In genomic region chr1:112618721-112619517, GRCh38 we compare ENCODE assay signal across 1 cellular context.
TF ChIP-seq lines count a peak whose summit lies in the region.

A gene with protein sequence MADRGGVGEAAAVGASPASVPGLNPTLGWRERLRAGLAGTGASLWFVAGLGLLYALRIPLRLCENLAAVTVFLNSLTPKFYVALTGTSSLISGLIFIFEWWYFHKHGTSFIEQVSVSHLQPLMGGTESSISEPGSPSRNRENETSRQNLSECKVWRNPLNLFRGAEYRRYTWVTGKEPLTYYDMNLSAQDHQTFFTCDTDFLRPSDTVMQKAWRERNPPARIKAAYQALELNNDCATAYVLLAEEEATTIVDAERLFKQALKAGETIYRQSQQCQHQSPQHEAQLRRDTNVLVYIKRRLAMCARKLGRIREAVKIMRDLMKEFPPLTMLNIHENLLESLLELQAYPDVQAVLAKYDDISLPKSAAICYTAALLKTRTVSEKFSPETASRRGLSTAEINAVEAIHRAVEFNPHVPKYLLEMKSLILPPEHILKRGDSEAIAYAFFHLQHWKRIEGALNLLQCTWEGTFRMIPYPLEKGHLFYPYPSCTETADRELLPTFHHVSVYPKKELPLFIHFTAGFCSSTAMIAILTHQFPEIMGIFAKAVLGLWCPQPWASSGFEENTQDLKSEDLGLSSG (minus strand): TSS chr1:112619141. CDS start chr1:112619113, 28 bp downstream.

TF ChIP-seq in HepG2, 621 proteins besides CTCF, POLR2A, EP300 and RAD21 (continued from another document and continues in another):
- no peak; the same call in 1 of the 2 replicates for TF ChIP-seq PAWR (CRISPR knock-in tag; IDR thresholded peaks at IDR 0.05; ENCODE audit: borderline replicate concordance)
- TF ChIP-seq MYPOP (CRISPR knock-in tag; IDR thresholded peaks at IDR 0.05) = peak; percentile 42; the same call in 1 of the 2 replicates
- no peak for TF ChIP-seq TIGD3 (CRISPR knock-in tag; IDR thresholded peaks at IDR 0.05; ENCODE audit: borderline replicate concordance)
- TF ChIP-seq SRSF1 (optimal IDR thresholded peaks at IDR 0.05; ENCODE audit: low read depth, low read length) = no peak
- TF ChIP-seq ARID3A (IDR thresholded peaks at IDR 0.05; ENCODE audit: low read depth, low read length) = no peak
- TF ChIP-seq, protein P1, sequence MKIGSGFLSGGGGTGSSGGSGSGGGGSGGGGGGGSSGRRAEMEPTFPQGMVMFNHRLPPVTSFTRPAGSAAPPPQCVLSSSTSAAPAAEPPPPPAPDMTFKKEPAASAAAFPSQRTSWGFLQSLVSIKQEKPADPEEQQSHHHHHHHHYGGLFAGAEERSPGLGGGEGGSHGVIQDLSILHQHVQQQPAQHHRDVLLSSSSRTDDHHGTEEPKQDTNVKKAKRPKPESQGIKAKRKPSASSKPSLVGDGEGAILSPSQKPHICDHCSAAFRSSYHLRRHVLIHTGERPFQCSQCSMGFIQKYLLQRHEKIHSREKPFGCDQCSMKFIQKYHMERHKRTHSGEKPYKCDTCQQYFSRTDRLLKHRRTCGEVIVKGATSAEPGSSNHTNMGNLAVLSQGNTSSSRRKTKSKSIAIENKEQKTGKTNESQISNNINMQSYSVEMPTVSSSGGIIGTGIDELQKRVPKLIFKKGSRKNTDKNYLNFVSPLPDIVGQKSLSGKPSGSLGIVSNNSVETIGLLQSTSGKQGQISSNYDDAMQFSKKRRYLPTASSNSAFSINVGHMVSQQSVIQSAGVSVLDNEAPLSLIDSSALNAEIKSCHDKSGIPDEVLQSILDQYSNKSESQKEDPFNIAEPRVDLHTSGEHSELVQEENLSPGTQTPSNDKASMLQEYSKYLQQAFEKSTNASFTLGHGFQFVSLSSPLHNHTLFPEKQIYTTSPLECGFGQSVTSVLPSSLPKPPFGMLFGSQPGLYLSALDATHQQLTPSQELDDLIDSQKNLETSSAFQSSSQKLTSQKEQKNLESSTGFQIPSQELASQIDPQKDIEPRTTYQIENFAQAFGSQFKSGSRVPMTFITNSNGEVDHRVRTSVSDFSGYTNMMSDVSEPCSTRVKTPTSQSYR (CRISPR knock-in tag; IDR thresholded peaks at IDR 0.05; ENCODE audit: borderline replicate concordance) = no peak
- 0 out of 2 replicates have a peak, but pooled peaks have one; percentile 18 for TF ChIP-seq NFE2 (CRISPR knock-in tag; IDR thresholded peaks at IDR 0.05)
- peak; percentile 63 for TF ChIP-seq GABPA (IDR thresholded peaks at IDR 0.05; ENCODE audit: low read depth, low read length)
- peak; percentile 85 for TF ChIP-seq GABPA (CRISPR knock-in tag; IDR thresholded peaks at IDR 0.05; ENCODE audit: low read depth)
- TF ChIP-seq ATF5 (CRISPR knock-in tag; IDR thresholded peaks at IDR 0.05; ENCODE audit: low read depth) = no peak
- no peak for TF ChIP-seq SETDB1 (CRISPR knock-in tag; IDR thresholded peaks at IDR 0.05; ENCODE audit: borderline replicate concordance)
- TF ChIP-seq ZNF597 (CRISPR knock-in tag; IDR thresholded peaks at IDR 0.05) = no peak
- TF ChIP-seq FOXA1 (IDR thresholded peaks at IDR 0.05) = no peak
- no peak for TF ChIP-seq FOXA1 (CRISPR knock-in tag; IDR thresholded peaks at IDR 0.05)
- no peak for TF ChIP-seq STAG1 (CRISPR knock-in tag; IDR thresholded peaks at IDR 0.05)
- TF ChIP-seq ZNF816 (CRISPR knock-in tag; IDR thresholded peaks at IDR 0.05; ENCODE audit: borderline replicate concordance) = no peak; the same call in 1 of the 2 replicates
- TF ChIP-seq ZNF383 (CRISPR knock-in tag; IDR thresholded peaks at IDR 0.05; ENCODE audit: borderline replicate concordance) = no peak
- TF ChIP-seq TOPORS (CRISPR knock-in tag; IDR thresholded peaks at IDR 0.05) = no peak
- peak; percentile 74; the same call in 1 of the 2 replicates for TF ChIP-seq KAT8 (CRISPR knock-in tag; IDR thresholded peaks at IDR 0.05)
- no peak for TF ChIP-seq ZBTB8A (CRISPR knock-in tag; IDR thresholded peaks at IDR 0.05; ENCODE audit: borderline replicate concordance, low read depth)
- TF ChIP-seq ZNF331 (CRISPR knock-in tag; IDR thresholded peaks at IDR 0.05) = no peak
- TF ChIP-seq, protein P2, sequence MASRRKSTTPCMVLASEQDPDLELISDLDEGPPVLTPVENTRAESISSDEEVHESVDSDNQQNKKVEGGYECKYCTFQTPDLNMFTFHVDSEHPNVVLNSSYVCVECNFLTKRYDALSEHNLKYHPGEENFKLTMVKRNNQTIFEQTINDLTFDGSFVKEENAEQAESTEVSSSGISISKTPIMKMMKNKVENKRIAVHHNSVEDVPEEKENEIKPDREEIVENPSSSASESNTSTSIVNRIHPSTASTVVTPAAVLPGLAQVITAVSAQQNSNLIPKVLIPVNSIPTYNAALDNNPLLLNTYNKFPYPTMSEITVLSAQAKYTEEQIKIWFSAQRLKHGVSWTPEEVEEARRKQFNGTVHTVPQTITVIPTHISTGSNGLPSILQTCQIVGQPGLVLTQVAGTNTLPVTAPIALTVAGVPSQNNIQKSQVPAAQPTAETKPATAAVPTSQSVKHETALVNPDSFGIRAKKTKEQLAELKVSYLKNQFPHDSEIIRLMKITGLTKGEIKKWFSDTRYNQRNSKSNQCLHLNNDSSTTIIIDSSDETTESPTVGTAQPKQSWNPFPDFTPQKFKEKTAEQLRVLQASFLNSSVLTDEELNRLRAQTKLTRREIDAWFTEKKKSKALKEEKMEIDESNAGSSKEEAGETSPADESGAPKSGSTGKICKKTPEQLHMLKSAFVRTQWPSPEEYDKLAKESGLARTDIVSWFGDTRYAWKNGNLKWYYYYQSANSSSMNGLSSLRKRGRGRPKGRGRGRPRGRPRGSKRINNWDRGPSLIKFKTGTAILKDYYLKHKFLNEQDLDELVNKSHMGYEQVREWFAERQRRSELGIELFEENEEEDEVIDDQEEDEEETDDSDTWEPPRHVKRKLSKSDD (CRISPR knock-in tag; IDR thresholded peaks at IDR 0.05; ENCODE audit: low read depth) = no peak
- peak; percentile 34; the same call in 1 of the 2 replicates for TF ChIP-seq ZNF263 (CRISPR knock-in tag; IDR thresholded peaks at IDR 0.05)
- no peak for TF ChIP-seq SP5 (CRISPR knock-in tag; IDR thresholded peaks at IDR 0.05; ENCODE audit: borderline replicate concordance, low read depth)
- TF ChIP-seq CHD2 (IDR thresholded peaks at IDR 0.05; ENCODE audit: low read depth, low read length) = 0 out of 2 replicates have a peak, but pooled peaks have one; percentile 17
- no peak for TF ChIP-seq ZNF766 (CRISPR knock-in tag; IDR thresholded peaks at IDR 0.05; ENCODE audit: borderline replicate concordance)
- TF ChIP-seq ZNF644 (CRISPR knock-in tag; IDR thresholded peaks at IDR 0.05; ENCODE audit: low read depth) = 0 out of 2 replicates have a peak, but pooled peaks have one; percentile 17
- TF ChIP-seq, protein P3, sequence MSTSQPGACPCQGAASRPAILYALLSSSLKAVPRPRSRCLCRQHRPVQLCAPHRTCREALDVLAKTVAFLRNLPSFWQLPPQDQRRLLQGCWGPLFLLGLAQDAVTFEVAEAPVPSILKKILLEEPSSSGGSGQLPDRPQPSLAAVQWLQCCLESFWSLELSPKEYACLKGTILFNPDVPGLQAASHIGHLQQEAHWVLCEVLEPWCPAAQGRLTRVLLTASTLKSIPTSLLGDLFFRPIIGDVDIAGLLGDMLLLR (CRISPR knock-in tag; IDR thresholded peaks at IDR 0.05) = 0 out of 2 replicates have a peak, but pooled peaks have one; percentile 62
- no peak for TF ChIP-seq KLF9 (CRISPR knock-in tag; IDR thresholded peaks at IDR 0.05; ENCODE audit: low read depth)
- TF ChIP-seq EZH2 (conservative IDR thresholded peaks at IDR 0.05; ENCODE audit: low read depth, low read length) = no peak
- peak; percentile 68; the same call in 1 of the 2 replicates for TF ChIP-seq MIER2 (CRISPR knock-in tag; IDR thresholded peaks at IDR 0.05)
- TF ChIP-seq GATA4 (IDR thresholded peaks at IDR 0.05; ENCODE audit: borderline replicate concordance, low read depth) = peak; percentile 32; the same call in 1 of the 2 replicates
- TF ChIP-seq, protein P4, sequence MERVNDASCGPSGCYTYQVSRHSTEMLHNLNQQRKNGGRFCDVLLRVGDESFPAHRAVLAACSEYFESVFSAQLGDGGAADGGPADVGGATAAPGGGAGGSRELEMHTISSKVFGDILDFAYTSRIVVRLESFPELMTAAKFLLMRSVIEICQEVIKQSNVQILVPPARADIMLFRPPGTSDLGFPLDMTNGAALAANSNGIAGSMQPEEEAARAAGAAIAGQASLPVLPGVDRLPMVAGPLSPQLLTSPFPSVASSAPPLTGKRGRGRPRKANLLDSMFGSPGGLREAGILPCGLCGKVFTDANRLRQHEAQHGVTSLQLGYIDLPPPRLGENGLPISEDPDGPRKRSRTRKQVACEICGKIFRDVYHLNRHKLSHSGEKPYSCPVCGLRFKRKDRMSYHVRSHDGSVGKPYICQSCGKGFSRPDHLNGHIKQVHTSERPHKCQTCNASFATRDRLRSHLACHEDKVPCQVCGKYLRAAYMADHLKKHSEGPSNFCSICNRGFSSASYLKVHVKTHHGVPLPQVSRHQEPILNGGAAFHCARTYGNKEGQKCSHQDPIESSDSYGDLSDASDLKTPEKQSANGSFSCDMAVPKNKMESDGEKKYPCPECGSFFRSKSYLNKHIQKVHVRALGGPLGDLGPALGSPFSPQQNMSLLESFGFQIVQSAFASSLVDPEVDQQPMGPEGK (CRISPR knock-in tag; IDR thresholded peaks at IDR 0.05) = no peak
- TF ChIP-seq NBN (conservative IDR thresholded peaks at IDR 0.05) = no peak
- TF ChIP-seq KDM5A (IDR thresholded peaks at IDR 0.05; ENCODE audit: borderline replicate concordance, low read length) = peak; percentile 87
- peak; percentile 72; the same call in 1 of the 2 replicates for TF ChIP-seq REPIN1 (CRISPR knock-in tag; IDR thresholded peaks at IDR 0.05; ENCODE audit: borderline replicate concordance, low read depth)
- no peak for TF ChIP-seq NFIB (CRISPR knock-in tag; IDR thresholded peaks at IDR 0.05; ENCODE audit: borderline replicate concordance)
- peak; percentile 65 for TF ChIP-seq HDAC1 (CRISPR knock-in tag; IDR thresholded peaks at IDR 0.05)
- 0 out of 2 replicates have a peak, but pooled peaks have one; percentile 30 for TF ChIP-seq MLXIP (CRISPR knock-in tag; IDR thresholded peaks at IDR 0.05; ENCODE audit: borderline replicate concordance)
- no peak for TF ChIP-seq CBFB (CRISPR knock-in tag; IDR thresholded peaks at IDR 0.05)
- peak; percentile 47; the same call in 1 of the 2 replicates for TF ChIP-seq ZNF253 (CRISPR knock-in tag; IDR thresholded peaks at IDR 0.05; ENCODE audit: borderline replicate concordance)
- TF ChIP-seq CBX5 (CRISPR knock-in tag; IDR thresholded peaks at IDR 0.05; ENCODE audit: borderline replicate concordance) = peak; percentile 18; the same call in 1 of the 2 replicates
- TF ChIP-seq ZNF230 (CRISPR knock-in tag; IDR thresholded peaks at IDR 0.05) = no peak
